ENCODE assay signal across 17 cellular contexts in the genomic region with DNA sequence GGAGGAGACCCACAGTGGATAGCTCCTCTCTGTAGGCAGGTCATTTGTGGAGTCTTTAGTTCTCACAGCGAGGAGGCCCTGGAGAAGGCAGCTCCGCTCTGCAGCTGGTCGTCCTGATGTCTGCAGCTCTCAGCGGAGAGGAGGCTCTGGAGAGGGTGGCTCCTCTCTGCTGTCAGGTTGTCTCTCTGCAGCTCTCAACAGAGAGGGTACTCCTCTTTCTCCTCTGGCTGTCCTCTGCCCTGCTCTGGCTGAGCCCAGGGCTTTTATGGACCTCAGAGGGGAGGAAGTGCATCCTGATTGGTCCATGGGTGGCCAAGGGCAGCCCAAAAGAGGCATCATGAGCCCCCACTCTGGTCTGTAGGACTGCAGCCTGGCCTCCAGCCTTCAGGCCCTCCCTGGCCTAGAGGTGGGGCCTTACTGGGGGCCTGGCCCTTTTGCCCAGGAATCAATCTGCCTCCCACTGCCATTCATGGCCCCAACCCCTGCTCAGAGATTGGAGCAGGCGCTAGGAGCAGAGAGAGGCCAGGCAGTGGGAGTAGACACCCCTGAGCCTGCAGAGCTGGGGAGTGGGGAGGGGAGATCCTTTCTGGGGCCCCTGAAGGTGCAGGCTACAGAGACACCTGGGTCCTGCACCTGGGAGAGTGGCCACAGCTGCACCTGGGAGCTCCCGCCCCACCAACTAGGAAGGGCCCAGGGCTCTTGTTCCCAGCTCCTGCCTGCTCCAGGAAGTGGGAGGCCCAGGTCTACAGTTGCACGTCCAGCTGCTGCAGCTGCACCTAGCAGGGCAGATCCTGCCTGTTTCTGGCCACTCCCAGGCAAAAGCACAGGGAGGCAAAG. TPM values are rescaled to one million over a fixed set of nuclear protein-coding genes. Genes with fewer than 3 reads are reported as not detected.
DNase-seq lines count a peak whose midpoint lies in the region; ATAC-seq, FAIRE-seq and TF ChIP-seq lines count a peak whose summit lies in the region.
"Had no signal": no experiment of that assay in that cellular context is flagged by ENCODE, and none has a peak within 500 bp of the region (broad histone marks: within the 10 kb centered on the region; RNA-seq: fewer than 3 reads in every experiment).

No MANE protein-coding gene starts in this region.

- ATAC-seq in activated CD8-positive, alpha-beta T cell treated with anti-CD3 and anti-CD28 coated beads, Interleukin-2, amount 10 ng/mL, durations not matched to agents 7 days and 5 days: no peak
- no peak for ATAC-seq in activated CD8-positive, alpha-beta T cell treated with anti-CD3 and anti-CD28 coated beads for 36 hours
- ATAC-seq: activated T-cell treated with anti-CD3 and anti-CD28 coated beads, Interleukin-2, amount 50 U/mL, for 4 hours had no signal

- POLR2A ChIA-PET in activated CD8-positive, alpha-beta T cell treated with anti-CD3 and anti-CD28 coated beads, Interleukin-2, amount 10 ng/mL, durations not matched to agents 7 days and 5 days (lab: Charles Lee): no interaction called here
- POLR2A ChIA-PET in activated CD8-positive, alpha-beta T cell treated with anti-CD3 and anti-CD28 coated beads for 36 hours (lab: Charles Lee): interaction anchor here (0.8 to 1.9 kb wide), 4 partner anchors 8 to 26 kb away, joined by 3 to 6 read pairs (median 3); no protein-coding TSS in a partner anchor

- H3K9me3 Mint-ChIP-seq in activated CD8-positive, alpha-beta T cell treated with anti-CD3 and anti-CD28 coated beads, Interleukin-2, amount 10 ng/mL, durations not matched to agents 7 days and 5 days (ENCODE audit: insufficient read depth): peaks cover 9% of the 10 kb centered on the region
- H3K9me3 Mint-ChIP-seq in activated CD8-positive, alpha-beta T cell treated with anti-CD3 and anti-CD28 coated beads for 36 hours: peaks cover 4% of the 10 kb centered on the region
- H3K9me3 Mint-ChIP-seq: activated T-cell treated with anti-CD3 and anti-CD28 coated beads, Interleukin-2, amount 50 U/mL, for 4 hours; CD8-positive, alpha-beta memory T cell; stimulated activated naive CD8-positive, alpha-beta T cell treated with anti-CD3 and anti-CD28 coated beads, Interleukin-15, Interleukin-2, amounts not matched to agents 100 ng/mL and 50 ng/mL, for 24 hours had no signal

- peak overlapping the region; percentile 46 for H2AFZ ChIP-seq in hepatocyte

- H3K27me3 ChIP-seq in hepatocyte: no peaks in the 10 kb centered on the region
- H3K27me3 ChIP-seq in suprapubic skin: no peaks in the 10 kb centered on the region
- H3K27me3 ChIP-seq: cardiac muscle cell had no signal

- FAIRE-seq in frontal cortex (lab: Jason Lieb, UNC) (no peak), GM12891 (lab: Jason Lieb, UNC) (no peak)
- FAIRE-seq: GM19239 had no signal

- DNase-seq in activated CD8-positive, alpha-beta T cell treated with anti-CD3 and anti-CD28 coated beads, Interleukin-2, amount 10 ng/mL, durations not matched to agents 7 days and 5 days: no peak
- DNase-seq in activated CD8-positive, alpha-beta T cell treated with anti-CD3 and anti-CD28 coated beads for 36 hours: no peak
- peak; percentile 87 for DNase-seq in NCI-H510A treated with DMSO at 0.1 percent for 48 hours (lab: John Stamatoyannopoulos, UW)
- DNase-seq in hepatocyte (ENCODE audit: low spot score): peak; percentile 31
- no peak for DNase-seq in suprapubic skin (ENCODE audit: low spot score in 2 of 2)
- DNase-seq in frontal cortex (ENCODE audit: low spot score in 2 of 2): no peak
- no peak for DNase-seq in putamen (ENCODE audit: low spot score)
- DNase-seq in GM12891 (ENCODE audit: insufficient read length, low spot score): no peak
- DNase-seq: activated CD4-positive, alpha-beta T cell treated with anti-CD3 and anti-CD28 coated beads, Interleukin-2, amount 50 U/mL, for 48 hours; activated T-cell treated with anti-CD3 and anti-CD28 coated beads, Interleukin-2, amount 50 U/mL, for 4 hours; CD8-positive, alpha-beta memory T cell; NCI-H1436 treated with DMSO at 0.1 percent for 48 hours; NCI-H774; nephron progenitor cell had no signal

- peak overlapping the region; percentile 91 for H3K27ac ChIP-seq in hepatocyte
- peak overlapping the region; percentile 4 for H3K27ac ChIP-seq in suprapubic skin
- H3K27ac ChIP-seq: cardiac muscle cell had no signal

- CTCF ChIA-PET in activated CD8-positive, alpha-beta T cell treated with anti-CD3 and anti-CD28 coated beads, Interleukin-2, amount 10 ng/mL, durations not matched to agents 7 days and 5 days (lab: Charles Lee): interaction anchor here (1.1 to 1.6 kb wide), 3 partner anchors 14 to 127 kb away, joined by 3 to 5 read pairs (median 4); no protein-coding TSS in a partner anchor
- CTCF ChIA-PET in activated CD8-positive, alpha-beta T cell treated with anti-CD3 and anti-CD28 coated beads for 36 hours (lab: Charles Lee): interaction anchor here (1.5 to 1.6 kb wide), 2 partner anchors 14 to 56 kb away, joined by 3 to 5 read pairs; no protein-coding TSS in a partner anchor

- H3K27me3 Mint-ChIP-seq in activated CD8-positive, alpha-beta T cell treated with anti-CD3 and anti-CD28 coated beads, Interleukin-2, amount 10 ng/mL, durations not matched to agents 7 days and 5 days (ENCODE audit: low read depth): no peaks in the 10 kb centered on the region
- no peaks in the 10 kb centered on the region for H3K27me3 Mint-ChIP-seq in activated CD8-positive, alpha-beta T cell treated with anti-CD3 and anti-CD28 coated beads for 36 hours
- H3K27me3 Mint-ChIP-seq: CD8-positive, alpha-beta memory T cell; stimulated activated naive CD8-positive, alpha-beta T cell treated with anti-CD3 and anti-CD28 coated beads, Interleukin-15, Interleukin-2, amounts not matched to agents 100 ng/mL and 50 ng/mL, for 24 hours had no signal

- no peaks in the 10 kb centered on the region for H3K9me3 ChIP-seq in hepatocyte (ENCODE audit: low read depth)
- H3K9me3 ChIP-seq in suprapubic skin: no peaks in the 10 kb centered on the region

- no peaks in the 10 kb centered on the region for H4K20me1 ChIP-seq in hepatocyte (ENCODE audit: insufficient read depth, poor library complexity, severe bottlenecking)

- H3K27ac Mint-ChIP-seq in activated CD8-positive, alpha-beta T cell treated with anti-CD3 and anti-CD28 coated beads, Interleukin-2, amount 10 ng/mL, durations not matched to agents 7 days and 5 days: peak overlapping the region; percentile 16
- no peak overlapping the region for H3K27ac Mint-ChIP-seq in activated CD8-positive, alpha-beta T cell treated with anti-CD3 and anti-CD28 coated beads for 36 hours
- H3K27ac Mint-ChIP-seq: nephron progenitor cell; stimulated activated naive CD8-positive, alpha-beta T cell treated with anti-CD3 and anti-CD28 coated beads, Interleukin-15, Interleukin-2, amounts not matched to agents 100 ng/mL and 50 ng/mL, for 24 hours had no signal

- H3K4me3 ChIP-seq in hepatocyte (no peak overlapping the region), suprapubic skin (no peak overlapping the region)
- H3K4me3 ChIP-seq: cardiac muscle cell had no signal

- no peak for TF ChIP-seq EP300 in suprapubic skin (IDR thresholded peaks at IDR 0.05)

- H3K79me2 ChIP-seq in hepatocyte: no peaks in the 10 kb centered on the region

- no peak for TF ChIP-seq POLR2A in suprapubic skin (IDR thresholded peaks at IDR 0.05)
- no peak for TF ChIP-seq POLR2A in GM12891 (IDR thresholded peaks at IDR 0.05; ENCODE audit: low read depth, low read length)

- H3K36me3 Mint-ChIP-seq in activated CD8-positive, alpha-beta T cell treated with anti-CD3 and anti-CD28 coated beads, Interleukin-2, amount 10 ng/mL, durations not matched to agents 7 days and 5 days (ENCODE audit: low read depth): peaks cover 17% of the 10 kb centered on the region
- H3K36me3 Mint-ChIP-seq in activated CD8-positive, alpha-beta T cell treated with anti-CD3 and anti-CD28 coated beads for 36 hours (ENCODE audit: low read depth): peaks cover 4% of the 10 kb centered on the region
- H3K36me3 Mint-ChIP-seq: CD8-positive, alpha-beta memory T cell had no signal

- no peaks in the 10 kb centered on the region for H3K36me3 ChIP-seq in hepatocyte (replicated peaks; ENCODE audit: insufficient read depth, low read depth)
- H3K36me3 ChIP-seq in suprapubic skin: no peaks in the 10 kb centered on the region
- H3K36me3 ChIP-seq: cardiac muscle cell had no signal

- no peak for TF ChIP-seq CTCF in activated CD8-positive, alpha-beta T cell treated with anti-CD3 and anti-CD28 coated beads for 36 hours (IDR thresholded peaks at IDR 0.05)
- TF ChIP-seq CTCF in hepatocyte (IDR thresholded peaks at IDR 0.05; ENCODE audit: poor library complexity) (no peak), suprapubic skin (IDR thresholded peaks at IDR 0.05) (no peak)

- H3K4me1 ChIP-seq in hepatocyte (ENCODE audit: insufficient read depth) (peaks cover 9% of the 10 kb centered on the region), suprapubic skin (no peaks in the 10 kb centered on the region)

- peaks cover 32% of the 10 kb centered on the region for H3K4me1 Mint-ChIP-seq in activated CD8-positive, alpha-beta T cell treated with anti-CD3 and anti-CD28 coated beads, Interleukin-2, amount 10 ng/mL, durations not matched to agents 7 days and 5 days (ENCODE audit: low read depth)
- peaks cover 24% of the 10 kb centered on the region for H3K4me1 Mint-ChIP-seq in activated CD8-positive, alpha-beta T cell treated with anti-CD3 and anti-CD28 coated beads for 36 hours (ENCODE audit: low read depth)

- peak overlapping the region; percentile 38 for H3K4me2 ChIP-seq in hepatocyte

- H3K9me2 ChIP-seq in hepatocyte (replicated peaks; ENCODE audit: insufficient read depth): no peaks in the 10 kb centered on the region

- intact Hi-C loops in activated CD8-positive, alpha-beta T cell treated with anti-CD3 and anti-CD28 coated beads for 36 hours (cut with micrococcal nuclease): no loop called here

- H3K4me3 Mint-ChIP-seq in activated CD8-positive, alpha-beta T cell treated with anti-CD3 and anti-CD28 coated beads, Interleukin-2, amount 10 ng/mL, durations not matched to agents 7 days and 5 days: no peak overlapping the region
- no peak overlapping the region for H3K4me3 Mint-ChIP-seq in activated CD8-positive, alpha-beta T cell treated with anti-CD3 and anti-CD28 coated beads for 36 hours
- H3K4me3 Mint-ChIP-seq: activated T-cell treated with anti-CD3 and anti-CD28 coated beads, Interleukin-2, amount 50 U/mL, for 4 hours; nephron progenitor cell; stimulated activated naive CD8-positive, alpha-beta T cell treated with anti-CD3 and anti-CD28 coated beads, Interleukin-15, Interleukin-2, amounts not matched to agents 100 ng/mL and 50 ng/mL, for 24 hours had no signal

- 77% methylated on average over 7 of the region's 7 CpGs for WGBS in hepatocyte (ENCODE audit: low lambda C conversion rate, missing lambda C conversion rate)
- WGBS in suprapubic skin: 92% methylated on average over 6 of the region's 7 CpGs

RNA-seq across cellular contexts. Expression of a gene that starts 6.6 kb away (rescaled TPM):
- 10 to 100 TPM; 17.4 to 18.9 TPM for total RNA-seq in activated CD8-positive, alpha-beta T cell treated with anti-CD3 and anti-CD28 coated beads, Interleukin-2, amount 10 ng/mL, durations not matched to agents 7 days and 5 days
- total RNA-seq in activated CD8-positive, alpha-beta T cell treated with anti-CD3 and anti-CD28 coated beads for 36 hours: 10 to 100 TPM; 14.8 to 17.0 TPM
- total RNA-seq in hepatocyte (8.0 and 11.2 TPM in 2 replicates), suprapubic skin (10 to 100 TPM in 2 of 4 donors, 1 to 10 TPM in 2; 7.2 to 33.5 (median 9.3) TPM), frontal cortex (10.6 TPM)
- 31.9 and 54.0 TPM in 2 replicates for polyA plus RNA-seq in hepatocyte
- polyA plus RNA-seq in GM12891 (2012; ENCODE audit: low read depth, missing spikeins): 7.6 TPM

RNA-seq across cellular contexts. Expression of a gene that starts 20.5 kb away (rescaled TPM):
- 10 to 100 TPM; 85.0 to 85.9 TPM for total RNA-seq in activated CD8-positive, alpha-beta T cell treated with anti-CD3 and anti-CD28 coated beads, Interleukin-2, amount 10 ng/mL, durations not matched to agents 7 days and 5 days
- 10 to 100 TPM; 55.5 to 56.6 TPM for total RNA-seq in activated CD8-positive, alpha-beta T cell treated with anti-CD3 and anti-CD28 coated beads for 36 hours
- total RNA-seq in hepatocyte (59.6 and 61.2 TPM in 2 replicates), suprapubic skin (10 to 100 TPM; 68.3 to 95.8 (median 82.6) TPM), frontal cortex (79.1 TPM)
- polyA plus RNA-seq in hepatocyte: 29.4 and 33.4 TPM in 2 replicates
- polyA plus RNA-seq in GM12891 (2012; ENCODE audit: low read depth, missing spikeins): 15.4 TPM

Comparison
In these comparisons a context has a peak if more than half of its experiments do, and no peak if none do; other contexts are left out.
1. DNase-seq: peak in NCI-H510A treated with DMSO at 0.1 percent for 48 hours (single experiment) and hepatocyte (single experiment); none in activated CD8-positive, alpha-beta T cell treated with anti-CD3 and anti-CD28 coated beads, Interleukin-2, amount 10 ng/mL, durations not matched to agents 7 days and 5 days (single experiment), activated CD8-positive, alpha-beta T cell treated with anti-CD3 and anti-CD28 coated beads for 36 hours (single experiment), suprapubic skin (0 of 2), frontal cortex (0 of 2), putamen (single experiment) and GM12891 (single experiment).